In genomic region chr14:100640481-100641273, GRCh38 we compare ENCODE assay signal across 8 cellular contexts. TPM values are rescaled to one million over a fixed set of nuclear protein-coding genes. Genes with fewer than 3 reads are reported as not detected.
DNase-seq lines count a peak whose midpoint lies in the region; ATAC-seq and TF ChIP-seq lines count a peak whose summit lies in the region.

No MANE protein-coding gene starts in this region.

- H3K9me3 Mint-ChIP-seq in natural killer cell treated with Interleukin-12 subunit alpha and Interleukin-12 subunit beta and Interleukin-15 and Interleukin-18, amount 100 ng/mL, for 72 hours: no peaks in the 10 kb centered on the region
- H3K9me3 Mint-ChIP-seq in CD14-positive monocyte: peaks cover 0 to 5% (median 0%) of the 10 kb centered on the region in 7 donors

- TF ChIP-seq CTCF in CD14-positive monocyte (IDR thresholded peaks at IDR 0.05): no peak

- peak; percentile 76 for DNase-seq in CMK (ENCODE audit: low read depth)
- DNase-seq in M059J (ENCODE audit: low read depth): peak; percentile 71
- DNase-seq in activated CD8-positive, alpha-beta memory T cell treated with anti-CD3 and anti-CD28 coated beads, Interleukin-2, amount 50 U/mL, for 48 hours: peak; percentile 84
- peak; percentile 89 for DNase-seq in natural killer cell treated with Interleukin-12 subunit alpha and Interleukin-12 subunit beta and Interleukin-15 and Interleukin-18, amount 100 ng/mL, for 72 hours (ENCODE audit: low spot score)
- no peak for DNase-seq in COR-L47 (lab: John Stamatoyannopoulos, UW)
- no peak for DNase-seq in CD14-positive monocyte (ENCODE audit: low spot score)
- DNase-seq in DMS153 treated with DMSO at 0.1 percent for 48 hours (lab: John Stamatoyannopoulos, UW; ENCODE audit: unreplicated experiment): no peak

- H3K36me3 Mint-ChIP-seq in natural killer cell treated with Interleukin-12 subunit alpha and Interleukin-12 subunit beta and Interleukin-15 and Interleukin-18, amount 100 ng/mL, for 72 hours: no peaks in the 10 kb centered on the region
- no peaks in the 10 kb centered on the region for H3K36me3 Mint-ChIP-seq in CD14-positive monocyte

- H3K4me3 Mint-ChIP-seq in natural killer cell treated with Interleukin-12 subunit alpha and Interleukin-12 subunit beta and Interleukin-15 and Interleukin-18, amount 100 ng/mL, for 72 hours: peak overlapping the region; percentile 74
- H3K4me3 Mint-ChIP-seq in CD14-positive monocyte: peak overlapping the region in 1 of 2 donors; percentile 64

- peak; percentile 94 for ATAC-seq in GM21526 (IDR thresholded peaks at IDR 0.05; ENCODE audit: low FRiP score, unreplicated experiment)
- ATAC-seq in natural killer cell treated with Interleukin-12 subunit alpha and Interleukin-12 subunit beta and Interleukin-15 and Interleukin-18, amount 100 ng/mL, for 72 hours: peak; percentile 96 to 97

- peaks cover 53 to 59% of the 10 kb centered on the region in 2 donors for H3K4me1 Mint-ChIP-seq in natural killer cell treated with Interleukin-12 subunit alpha and Interleukin-12 subunit beta and Interleukin-15 and Interleukin-18, amount 100 ng/mL, for 72 hours (ENCODE audit: low read depth in 2 of 2)
- peaks cover 23% of the 10 kb centered on the region for H3K4me1 Mint-ChIP-seq in CD14-positive monocyte

- intact Hi-C loops in CD14-positive monocyte (cut with micrococcal nuclease): loop anchor here in 1 of 2 donors (5.0 kb wide), 1 partner anchor 193 kb away; no protein-coding TSS in a partner anchor

- H3K27me3 Mint-ChIP-seq in natural killer cell treated with Interleukin-12 subunit alpha and Interleukin-12 subunit beta and Interleukin-15 and Interleukin-18, amount 100 ng/mL, for 72 hours: peaks cover 43 to 50% of the 10 kb centered on the region in 2 donors
- peaks cover 26 to 50% (median 41%) of the 10 kb centered on the region in 3 donors for H3K27me3 Mint-ChIP-seq in CD14-positive monocyte (ENCODE audit: low read depth in 3 of 3)

- H3K27ac Mint-ChIP-seq in natural killer cell treated with Interleukin-12 subunit alpha and Interleukin-12 subunit beta and Interleukin-15 and Interleukin-18, amount 100 ng/mL, for 72 hours: peak overlapping the region; percentile 56 to 81
- H3K27ac Mint-ChIP-seq in CD14-positive monocyte: no peak overlapping the region

RNA-seq across cellular contexts. Expression of gene BEGAIN, which starts 53.5 kb away (rescaled TPM):
- 7.2 and 17.1 TPM in 2 replicates for total RNA-seq in M059J (2014; rRNA removed; shearing (Covaris generic))
- total RNA-seq in natural killer cell treated with Interleukin-12 subunit alpha and Interleukin-12 subunit beta and Interleukin-15 and Interleukin-18, amount 100 ng/mL, for 72 hours: not detected
- polyA plus RNA-seq in CD14-positive monocyte: under 1 TPM in 1 of 2 donors, not detected in 1; 0.25 TPM

Comparison
In these comparisons a context has a peak if more than half of its experiments do, and no peak if none do; other contexts are left out.
1. DNase-seq: peak in CMK (single experiment), M059J (single experiment), activated CD8-positive, alpha-beta memory T cell treated with anti-CD3 and anti-CD28 coated beads, Interleukin-2, amount 50 U/mL, for 48 hours (single experiment) and natural killer cell treated with Interleukin-12 subunit alpha and Interleukin-12 subunit beta and Interleukin-15 and Interleukin-18, amount 100 ng/mL, for 72 hours (single experiment); none in COR-L47 (single experiment), CD14-positive monocyte (single experiment) and DMS153 treated with DMSO at 0.1 percent for 48 hours (single experiment).
2. H3K27ac Mint-ChIP-seq: peak in natural killer cell treated with Interleukin-12 subunit alpha and Interleukin-12 subunit beta and Interleukin-15 and Interleukin-18, amount 100 ng/mL, for 72 hours (2 of 2); none in CD14-positive monocyte (0 of 7).